In genomic region chr17:64155090-64155630, GRCh38 we compare ENCODE assay signal across 1 cellular context.
TF ChIP-seq lines count a peak whose summit lies in the region.

No MANE protein-coding gene starts in this region.

TF ChIP-seq in HepG2, 621 proteins besides CTCF, POLR2A, EP300 and RAD21 (continued from another document):
- TF ChIP-seq MLLT10 (CRISPR knock-in tag; IDR thresholded peaks at IDR 0.05) (no peak), HOXD1 (CRISPR knock-in tag; IDR thresholded peaks at IDR 0.05) (no peak), ZNF883 (CRISPR knock-in tag; IDR thresholded peaks at IDR 0.05; ENCODE audit: not compliant biosample characterization) (no peak), HMG20A (CRISPR knock-in tag; IDR thresholded peaks at IDR 0.05; ENCODE audit: borderline replicate concordance) (no peak), ZNF33A (CRISPR knock-in tag; IDR thresholded peaks at IDR 0.05; ENCODE audit: borderline replicate concordance) (no peak)
